In the genomic region with DNA sequence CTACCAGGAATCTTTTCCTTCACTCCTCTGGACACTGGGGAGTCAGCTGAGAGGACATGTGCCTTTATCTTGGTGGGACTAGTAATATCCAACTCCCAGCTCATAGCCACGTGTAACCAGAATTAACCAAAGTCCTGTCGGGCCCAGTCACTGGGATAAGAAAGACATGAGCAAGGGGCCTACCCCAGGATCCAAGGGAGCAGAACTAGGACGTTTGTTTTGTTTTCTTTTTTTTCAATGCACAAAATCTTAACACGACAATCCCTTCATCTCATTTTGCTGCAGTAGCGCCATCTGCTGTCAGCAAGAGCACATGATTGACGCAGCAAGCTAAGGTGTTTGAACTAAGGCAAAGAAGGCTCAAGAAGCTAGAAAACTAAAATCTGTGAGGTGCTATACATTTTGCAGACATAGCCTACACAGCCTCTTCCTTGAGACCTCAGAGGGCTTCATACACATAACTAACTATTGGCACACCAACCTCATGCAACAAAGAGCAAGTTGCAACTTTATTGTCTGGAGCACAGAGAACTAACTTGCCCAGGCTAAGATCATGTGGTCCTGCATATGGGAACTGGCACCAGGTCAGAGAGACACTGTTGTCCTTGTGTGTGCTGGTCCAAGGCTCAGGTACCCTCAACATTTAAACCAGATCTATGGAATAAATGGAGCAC, we compare ENCODE assay signal across 8 cellular contexts.
DNase-seq lines count a peak whose midpoint lies in the region; ATAC-seq lines count a peak whose summit lies in the region.

No MANE protein-coding gene starts in this region.

- DNase-seq in NCI-H510A treated with DMSO at 0.1 percent for 48 hours (lab: John Stamatoyannopoulos, UW) (peak; percentile 45), NCI-H510A (lab: John Stamatoyannopoulos, UW) (no peak), NCI-H2171 (lab: John Stamatoyannopoulos, UW) (peak; percentile 54), left kidney (ENCODE audit: low read depth, low spot score) (peak; percentile 91)
- DNase-seq in activated CD4-positive, alpha-beta T cell treated with anti-CD3 and anti-CD28 coated beads for 1 hour = peak; percentile 22
- DNase-seq in central memory CD4-positive, alpha-beta T cell = peak; percentile 52
- peak; percentile 77 for DNase-seq in stimulated activated CD4-positive, alpha-beta T cell treated with anti-CD3 and anti-CD28 coated beads, Interleukin-4, amount 100 ng/mL, for 24 hours

- ATAC-seq in HG03457 (IDR thresholded peaks at IDR 0.05; ENCODE audit: unreplicated experiment) = no peak
